Comparison of ENCODE assay signal across 9 cellular contexts in genomic region chr6:71478834-71479541, GRCh38.
A peak's percentile ranks its signal among the peaks of the same experiment; 100 is the strongest.
DNase-seq lines count a peak whose midpoint lies in the region; ATAC-seq and TF ChIP-seq lines count a peak whose summit lies in the region.
"Had no signal": no experiment of that assay in that cellular context is flagged by ENCODE, and none has a peak within 500 bp of the region (broad histone marks: within the 10 kb centered on the region; RNA-seq: fewer than 3 reads in every experiment).

No MANE protein-coding gene starts in this region.

- no peak overlapping the region for H3K4me3 ChIP-seq in fibroblast of villous mesenchyme (ENCODE audit: low read depth, low read length)

- TF ChIP-seq CTCF in fibroblast of villous mesenchyme (IDR thresholded peaks at IDR 0.05; ENCODE audit: insufficient read depth, low read depth, low read length), result no peak

- DNase-seq in EL (peak; percentile 95), SW 1271 (lab: John Stamatoyannopoulos, UW) (peak; percentile 85 to 97), fibroblast of villous mesenchyme (ENCODE audit: low read depth) (peak; percentile 72), pons (ENCODE audit: low spot score) (peak; percentile 28), GM19238 (ENCODE audit: insufficient read length, low spot score) (no peak)
- DNase-seq in stimulated activated CD4-positive, alpha-beta T cell treated with anti-CD3 and anti-CD28 coated beads, Interleukin-12 subunit alpha, Interleukin-12 subunit beta, amount 100 ng/mL, for 4 hours, result no peak
- no peak for DNase-seq in effector CD4-positive, alpha-beta T cell
- DNase-seq: activated T-cell treated with anti-CD3 and anti-CD28 coated beads, Interleukin-2, amount 50 U/mL, for 72 hours had no signal

- no peak for ATAC-seq in GM19397 (IDR thresholded peaks at IDR 0.05; ENCODE audit: unreplicated experiment)

Comparison
In these comparisons a context has a peak if more than half of its experiments do, and no peak if none do; other contexts are left out.
1. DNase-seq: peak in EL (single experiment), SW 1271 (2 of 2), fibroblast of villous mesenchyme (single experiment) and pons (single experiment); none in stimulated activated CD4-positive, alpha-beta T cell treated with anti-CD3 and anti-CD28 coated beads, Interleukin-12 subunit alpha, Interleukin-12 subunit beta, amount 100 ng/mL, for 4 hours (single experiment), effector CD4-positive, alpha-beta T cell (single experiment) and GM19238 (single experiment).